In the genomic region with DNA sequence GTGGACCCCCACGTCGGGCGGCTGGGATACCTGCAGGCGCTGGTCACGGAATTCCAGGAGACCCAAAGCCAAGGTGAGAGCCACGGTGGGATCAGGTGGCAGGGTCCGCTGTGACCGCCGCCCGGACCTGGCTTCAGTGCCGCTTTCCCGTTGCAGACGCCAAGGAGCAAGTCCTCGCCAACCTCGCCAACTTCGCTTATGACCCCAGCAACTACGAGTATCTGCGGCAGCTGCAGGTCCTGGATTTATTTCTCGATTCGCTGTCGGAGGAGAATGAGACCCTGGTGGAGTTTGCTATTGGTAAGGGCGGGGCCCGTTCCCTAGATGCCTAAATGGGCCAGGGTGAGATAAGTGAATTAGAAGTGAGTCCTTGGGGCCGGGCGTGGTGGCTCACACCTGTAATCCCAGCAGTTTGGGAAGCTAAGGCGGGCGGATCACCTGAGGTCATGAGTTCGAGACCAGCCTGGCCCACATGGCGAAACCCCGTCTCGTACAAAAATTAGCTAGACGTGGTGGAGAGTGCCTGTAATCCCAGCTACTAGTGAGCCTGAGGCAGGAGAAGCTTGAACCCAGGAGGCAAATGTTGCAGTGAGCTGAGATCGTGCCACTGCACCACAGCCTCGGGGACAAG, we compare ENCODE assay signal across 6 cellular contexts. TPM values are rescaled to one million over a fixed set of nuclear protein-coding genes. Genes with fewer than 3 reads are reported as not detected.
DNase-seq lines count a peak whose midpoint lies in the region; ATAC-seq lines count a peak whose summit lies in the region.

No MANE protein-coding gene starts in this region.

- H3K27ac Mint-ChIP-seq in T-cell (peak overlapping the region; percentile 88 to 91), immature natural killer cell (peak overlapping the region; percentile 73 to 90 (median 88))

- CTCF ChIA-PET in T-cell (lab: Charles Lee) = interaction anchor here (0.5 to 4.0 kb wide), 9 partner anchors 19 to 148 kb away, joined by 3 to 26 read pairs (median 4); no protein-coding TSS in a partner anchor

- H3K4me3 Mint-ChIP-seq in T-cell (peak overlapping the region; percentile 83 to 88 (median 87)), immature natural killer cell (peak overlapping the region; percentile 87 to 91 (median 90))

- no peaks in the 10 kb centered on the region for H3K27me3 Mint-ChIP-seq in T-cell
- H3K27me3 Mint-ChIP-seq in immature natural killer cell (ENCODE audit: low read depth in 3 of 3) = no peaks in the 10 kb centered on the region

- H3K4me1 Mint-ChIP-seq in T-cell (peaks cover 43 to 46% (median 44%) of the 10 kb centered on the region in 3 donors), immature natural killer cell (peaks cover 39 to 49% of the 10 kb centered on the region in 2 donors)

- H3K36me3 Mint-ChIP-seq in T-cell (peaks cover 10% of the 10 kb centered on the region), immature natural killer cell (peaks cover 0 to 8% (median 8%) of the 10 kb centered on the region in 3 donors)

- DNase-seq in EH (ENCODE audit: low read depth) (peak; percentile 29), T-cell (peak in 3 of 34 experiments; percentile 19 to 31 (median 23)), immature natural killer cell (peak in 1 of 3 donors; percentile 13)
- DNase-seq in effector CD8-positive, alpha-beta T cell (lab: John Stamatoyannopoulos, UW) = no peak

- POLR2A ChIA-PET in T-cell (lab: Charles Lee) = interaction anchor here (0.7 kb wide), 2 partner anchors 19 to 96 kb away, joined by 11 to 14 read pairs; no protein-coding TSS in a partner anchor

- H3K9me3 Mint-ChIP-seq in T-cell (no peaks in the 10 kb centered on the region), immature natural killer cell (no peaks in the 10 kb centered on the region)

- ATAC-seq in T-cell (replicated peaks in 1 of 4) (no peak), GM19351 (IDR thresholded peaks at IDR 0.05; ENCODE audit: unreplicated experiment) (no peak), HG02840 (IDR thresholded peaks at IDR 0.05; ENCODE audit: low FRiP score, unreplicated experiment) (no peak)

RNA-seq across cellular contexts. Expression of gene ARMC7, which starts 0.7 kb away (rescaled TPM):
- total RNA-seq in T-cell = 10 to 100 TPM in 3 of 5 donors, 1 to 10 TPM in 2; 8.9 to 23.9 (median 18.8) TPM
- polyA plus RNA-seq in immature natural killer cell = 1 to 10 TPM in 2 of 3 donors, under 1 TPM in 1; 0.57 to 7.5 (median 3.5) TPM

RNA-seq across cellular contexts. Expression of gene NT5C, which starts 21.1 kb away (rescaled TPM):
- total RNA-seq in T-cell = 10 to 100 TPM; 21.5 to 88.8 (median 70.1) TPM
- polyA plus RNA-seq in immature natural killer cell = 100 to 1,000 TPM in 1 of 3 donors, 10 to 100 TPM in 2; 80.3 to 111 (median 88.8) TPM

RNA-seq across cellular contexts. Expression of gene SLC16A5, which starts 22.7 kb away (rescaled TPM):
- total RNA-seq in T-cell = 10 to 100 TPM in 4 of 5 donors, 1 to 10 TPM in 1; 9.1 to 24.3 (median 16.8) TPM
- 1 to 10 TPM; 1.5 to 2.1 (median 1.5) TPM for polyA plus RNA-seq in immature natural killer cell

RNA-seq across cellular contexts. Expression of gene JPT1, which starts 43.9 kb away (rescaled TPM):
- total RNA-seq in T-cell = 10 to 100 TPM; 28.3 to 55.8 (median 45.4) TPM
- 100 to 1,000 TPM; 105 to 168 (median 133) TPM for polyA plus RNA-seq in immature natural killer cell
